In genomic region chr4:118765399-118765798, GRCh38 we compare ENCODE assay signal across 9 cellular contexts.
DNase-seq lines count a peak whose midpoint lies in the region; ATAC-seq and TF ChIP-seq lines count a peak whose summit lies in the region.
"Had no signal": no experiment of that assay in that cellular context is flagged by ENCODE, and none has a peak within 500 bp of the region (broad histone marks: within the 10 kb centered on the region; RNA-seq: fewer than 3 reads in every experiment).

No MANE protein-coding gene starts in this region.

- no peak overlapping the region for H3K27ac ChIP-seq in right cardiac atrium (ENCODE audit: low read length)
- peak overlapping the region; percentile 80 to 83 for H3K27ac ChIP-seq in thoracic aorta

- DNase-seq in HT-29 (ENCODE audit: low spot score) = peak; percentile 21
- peak; percentile 97 for DNase-seq in astrocyte of the cerebellum (ENCODE audit: low read depth)
- no peak for DNase-seq in right cardiac atrium
- no peak for DNase-seq in thoracic aorta (ENCODE audit: low spot score)
- no peak for DNase-seq in retina
- DNase-seq in ecto neural progenitor cell (ENCODE audit: low spot score) = no peak
- no peak for DNase-seq in NCI-H128 (lab: John Stamatoyannopoulos, UW; ENCODE audit: unreplicated experiment)
- DNase-seq: Peyer's patch had no signal

- H3K9me3 ChIP-seq in right cardiac atrium (ENCODE audit: control insufficient read depth, low read length) = no peaks in the 10 kb centered on the region
- H3K9me3 ChIP-seq in thoracic aorta = no peaks in the 10 kb centered on the region
- H3K9me3 ChIP-seq: Peyer's patch had no signal

- intact Hi-C loops in right cardiac atrium (cut with DNase I) = loop anchor here in 2 of 4 donors (10.0 kb wide), 2 partner anchors 119 to 199 kb away; partner anchors contain the start of gene SYNPO2 (in 1 of the 2)

- ATAC-seq in right cardiac atrium (peak; percentile 86 to 94), thoracic aorta (ENCODE audit: insufficient number of reproducible peaks, low FRiP score, low read depth) (peak; percentile 94), GM19455 (IDR thresholded peaks at IDR 0.05; ENCODE audit: unreplicated experiment) (no peak)

- 16% methylated on average over 1 of the region's 1 CpG for WGBS in right cardiac atrium

- no peak for TF ChIP-seq CTCF in astrocyte of the cerebellum (IDR thresholded peaks at IDR 0.05; ENCODE audit: low read depth, low read length, missing control alignments)
- TF ChIP-seq CTCF in thoracic aorta (IDR thresholded peaks at IDR 0.05) = no peak

- H3K4me3 ChIP-seq in astrocyte of the cerebellum (ENCODE audit: low read depth, low read length) (no peak overlapping the region), right cardiac atrium (ENCODE audit: low read length) (no peak overlapping the region), thoracic aorta (no peak overlapping the region)
- H3K4me3 ChIP-seq: Peyer's patch had no signal

- H3K36me3 ChIP-seq in thoracic aorta = peaks cover 11% of the 10 kb centered on the region

- peaks cover 5% of the 10 kb centered on the region for H3K4me1 ChIP-seq in right cardiac atrium (ENCODE audit: control insufficient read depth, insufficient read depth, low read length)
- peaks cover 57 to 82% of the 10 kb centered on the region in 2 donors for H3K4me1 ChIP-seq in thoracic aorta (ENCODE audit: control insufficient read depth in 1 of 2, low read depth in 2 of 2)
- H3K4me1 ChIP-seq: Peyer's patch had no signal

- H3K27me3 ChIP-seq in right cardiac atrium (ENCODE audit: control insufficient read depth, insufficient read depth) = no peaks in the 10 kb centered on the region
- no peaks in the 10 kb centered on the region for H3K27me3 ChIP-seq in thoracic aorta (replicated peaks; ENCODE audit: insufficient read depth)
- H3K27me3 ChIP-seq: Peyer's patch had no signal

- in situ Hi-C loops in astrocyte of the cerebellum (cut with HindIII; ENCODE audit: low sequenced_read_pairs) = no loop called here

Comparison
In these comparisons a context has a peak if more than half of its experiments do, and no peak if none do; other contexts are left out.
1. DNase-seq: peak in HT-29 (single experiment) and astrocyte of the cerebellum (single experiment); none in right cardiac atrium (0 of 3), thoracic aorta (single experiment), retina (single experiment), ecto neural progenitor cell (single experiment) and NCI-H128 (single experiment).